In the genomic region with DNA sequence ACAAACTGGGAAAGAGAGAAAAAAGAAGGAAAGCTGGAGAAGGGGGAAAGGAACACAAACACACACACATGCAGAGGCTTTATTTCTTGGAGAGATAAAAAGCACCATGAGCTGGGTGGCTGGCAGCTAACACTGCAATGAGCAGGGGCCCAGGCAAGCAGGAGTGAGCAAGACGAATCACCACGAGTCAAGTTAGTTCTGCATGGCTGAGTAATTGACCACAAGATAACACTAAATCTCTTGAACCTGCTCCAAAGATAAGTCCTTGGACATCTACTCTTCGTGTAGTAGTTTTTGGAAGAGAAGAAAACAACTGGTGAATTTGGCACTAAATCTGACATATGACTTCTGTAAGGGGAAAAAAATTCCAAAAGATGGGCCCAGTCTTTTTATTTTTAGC, we compare ENCODE assay signal across 9 cellular contexts.
DNase-seq lines count a peak whose midpoint lies in the region; ATAC-seq and TF ChIP-seq lines count a peak whose summit lies in the region.
"Had no signal": no experiment of that assay in that cellular context is flagged by ENCODE, and none has a peak within 500 bp of the region (broad histone marks: within the 10 kb centered on the region; RNA-seq: fewer than 3 reads in every experiment).

No MANE protein-coding gene starts in this region.

- WGBS in ovary, 3 donors = 4 to 15% (median 6%) methylated on average over 3 of the region's 3 CpGs
- 51% methylated on average over 3 of the region's 3 CpGs for WGBS in suprapubic skin
- WGBS in right lobe of liver (ENCODE audit: insufficient coverage, low coverage, low lambda C conversion rate, missing lambda C conversion rate) = 50% methylated on average over 3 of the region's 3 CpGs

- intact Hi-C loops in ovary (cut with DNase I) (no loop called here), right lobe of liver (cut with DNase I) (no loop called here)

- peak; percentile 62 for DNase-seq in GM03348 (ENCODE audit: low spot score)
- peak; percentile 69 for DNase-seq in HT1080 (ENCODE audit: low read depth)
- DNase-seq in choroid plexus epithelial cell (ENCODE audit: low read depth) = peak; percentile 81
- DNase-seq in ovary = peak; percentile 23 to 48 (median 40)
- no peak for DNase-seq in suprapubic skin (ENCODE audit: low spot score in 2 of 2)
- DNase-seq in right lobe of liver = no peak
- DNase-seq: cortex of kidney had no signal

- no peaks in the 10 kb centered on the region for H3K4me1 ChIP-seq in ovary (ENCODE audit: insufficient read depth)
- H3K4me1 ChIP-seq in suprapubic skin = no peaks in the 10 kb centered on the region
- H3K4me1 ChIP-seq in right lobe of liver = no peaks in the 10 kb centered on the region

- TF ChIP-seq EP300 in ovary (IDR thresholded peaks at IDR 0.05) (no peak), suprapubic skin (IDR thresholded peaks at IDR 0.05) (no peak)

- TF ChIP-seq CTCF in choroid plexus epithelial cell (conservative IDR thresholded peaks at IDR 0.05; ENCODE audit: low read depth, low read length) (no peak), ovary (IDR thresholded peaks at IDR 0.05) (no peak), suprapubic skin (IDR thresholded peaks at IDR 0.05) (no peak), right lobe of liver (IDR thresholded peaks at IDR 0.05) (no peak)

- H3K9me3 ChIP-seq in ovary (no peaks in the 10 kb centered on the region), suprapubic skin (no peaks in the 10 kb centered on the region), right lobe of liver (no peaks in the 10 kb centered on the region)
- H3K9me3 ChIP-seq: tibial artery had no signal

- H3K4me3 ChIP-seq in choroid plexus epithelial cell (ENCODE audit: low read depth, low read length) = no peak overlapping the region
- no peak overlapping the region for H3K4me3 ChIP-seq in ovary
- no peak overlapping the region for H3K4me3 ChIP-seq in suprapubic skin
- no peak overlapping the region for H3K4me3 ChIP-seq in right lobe of liver
- H3K4me3 ChIP-seq: tibial artery had no signal

- TF ChIP-seq POLR2A in ovary (IDR thresholded peaks at IDR 0.05) = no peak
- no peak for TF ChIP-seq POLR2A in suprapubic skin (IDR thresholded peaks at IDR 0.05)
- no peak for TF ChIP-seq POLR2A in right lobe of liver (IDR thresholded peaks at IDR 0.05)

- H3K36me3 ChIP-seq in ovary (no peaks in the 10 kb centered on the region), suprapubic skin (peaks cover 4% of the 10 kb centered on the region), right lobe of liver (no peaks in the 10 kb centered on the region)

- no peak for ATAC-seq in right lobe of liver
- ATAC-seq in GM18858 (IDR thresholded peaks at IDR 0.05; ENCODE audit: unreplicated experiment) = no peak

- H3K27me3 ChIP-seq in ovary (no peaks in the 10 kb centered on the region), suprapubic skin (no peaks in the 10 kb centered on the region), right lobe of liver (no peaks in the 10 kb centered on the region)
- H3K27me3 ChIP-seq: tibial artery had no signal

- H3K27ac ChIP-seq in ovary = no peak overlapping the region
- no peak overlapping the region for H3K27ac ChIP-seq in suprapubic skin
- no peak overlapping the region for H3K27ac ChIP-seq in right lobe of liver
- H3K27ac ChIP-seq: tibial artery had no signal

Comparison
In these comparisons a context has a peak if more than half of its experiments do, and no peak if none do; other contexts are left out.
1. DNase-seq: peak in GM03348 (single experiment), HT1080 (single experiment), choroid plexus epithelial cell (single experiment) and ovary (5 of 5); none in suprapubic skin (0 of 2) and right lobe of liver (0 of 3).